In genomic region chr4:157023941-157024340, GRCh38 we compare ENCODE assay signal across 21 cellular contexts. TPM values are rescaled to one million over a fixed set of nuclear protein-coding genes. Genes with fewer than 3 reads are reported as not detected.
"Had no signal": no experiment of that assay in that cellular context is flagged by ENCODE, and none has a peak within 500 bp of the region (broad histone marks: within the 10 kb centered on the region; RNA-seq: fewer than 3 reads in every experiment).

No MANE protein-coding gene starts in this region.

- H2AFZ ChIP-seq: neural progenitor cell had no signal

- H3K9me3 ChIP-seq: colonic mucosa, heart left ventricle, mucosa of descending colon, ovary, right atrium auricular region, sigmoid colon, suprapubic skin, thyroid gland, uterus had no signal

- ATAC-seq: heart left ventricle; left colon; mucosa of descending colon; natural killer cell treated with Interleukin-12 subunit alpha and Interleukin-12 subunit beta and Interleukin-15 and Interleukin-18, amount 100 ng/mL, for 72 hours; stimulated activated effector memory CD8-positive, alpha-beta T cell treated with anti-CD3 and anti-CD28 coated beads, Interleukin-12 subunit alpha, Interleukin-12 subunit beta, amount 100 ng/mL, for 72 hours; stimulated activated naive CD8-positive, alpha-beta T cell treated with anti-CD3 and anti-CD28 coated beads, Interleukin-15, Interleukin-2, amounts not matched to agents 100 U/mL and 50 U/mL, for 24 hours had no signal

- H3K27me3 ChIP-seq: colonic mucosa, heart left ventricle, neural progenitor cell, ovary, right atrium auricular region, sigmoid colon, suprapubic skin, thyroid gland, uterus had no signal

- H3K36me3 ChIP-seq: colonic mucosa, heart left ventricle, neural progenitor cell, ovary, right atrium auricular region, sigmoid colon, suprapubic skin, thyroid gland, uterus had no signal

- H3K4me1 ChIP-seq: colonic mucosa, neural progenitor cell, right atrium auricular region, sigmoid colon, suprapubic skin, thyroid gland, uterus had no signal

- H3K4me2 ChIP-seq: neural progenitor cell had no signal

- H3K4me3 ChIP-seq: colonic mucosa, heart left ventricle, mucosa of descending colon, neural progenitor cell, ovary, right atrium auricular region, sigmoid colon, suprapubic skin, thyroid gland, uterus had no signal

- DNase-seq: colonic mucosa; dermis blood vessel endothelial cell; endodermal cell; heart left ventricle; hippocampal formation; left colon; mucosa of descending colon; nucleus accumbens; ovary; sigmoid colon; small intestine; stimulated activated CD4-positive, alpha-beta T cell treated with anti-CD3 and anti-CD28 coated beads, Interleukin-12 subunit alpha, Interleukin-12 subunit beta, amount 100 ng/mL, for 4 hours; stimulated activated CD8-positive, alpha-beta memory T cell treated with anti-CD3 and anti-CD28 coated beads, Interleukin-4, amount 100 ng/mL, for 48 hours; stimulated activated naive CD8-positive, alpha-beta T cell treated with anti-CD3 and anti-CD28 coated beads, Interleukin-15, Interleukin-2, amounts not matched to agents 100 U/mL and 50 U/mL, for 24 hours; thyroid gland; uterus had no signal

- H3K9ac ChIP-seq: neural progenitor cell had no signal

- H3K27ac ChIP-seq: colonic mucosa, heart left ventricle, neural progenitor cell, ovary, right atrium auricular region, sigmoid colon, suprapubic skin, thyroid gland, uterus had no signal

RNA-seq across cellular contexts. Expression of gene GLRB, which starts 52.0 kb away (rescaled TPM):
- total RNA-seq: natural killer cell treated with Interleukin-12 subunit alpha and Interleukin-12 subunit beta and Interleukin-15 and Interleukin-18, amount 100 ng/mL, for 72 hours had no signal

RNA-seq across cellular contexts. Expression of gene PDGFC, which starts 52.3 kb away (rescaled TPM):
- total RNA-seq: natural killer cell treated with Interleukin-12 subunit alpha and Interleukin-12 subunit beta and Interleukin-15 and Interleukin-18, amount 100 ng/mL, for 72 hours had no signal
